In the genomic region with DNA sequence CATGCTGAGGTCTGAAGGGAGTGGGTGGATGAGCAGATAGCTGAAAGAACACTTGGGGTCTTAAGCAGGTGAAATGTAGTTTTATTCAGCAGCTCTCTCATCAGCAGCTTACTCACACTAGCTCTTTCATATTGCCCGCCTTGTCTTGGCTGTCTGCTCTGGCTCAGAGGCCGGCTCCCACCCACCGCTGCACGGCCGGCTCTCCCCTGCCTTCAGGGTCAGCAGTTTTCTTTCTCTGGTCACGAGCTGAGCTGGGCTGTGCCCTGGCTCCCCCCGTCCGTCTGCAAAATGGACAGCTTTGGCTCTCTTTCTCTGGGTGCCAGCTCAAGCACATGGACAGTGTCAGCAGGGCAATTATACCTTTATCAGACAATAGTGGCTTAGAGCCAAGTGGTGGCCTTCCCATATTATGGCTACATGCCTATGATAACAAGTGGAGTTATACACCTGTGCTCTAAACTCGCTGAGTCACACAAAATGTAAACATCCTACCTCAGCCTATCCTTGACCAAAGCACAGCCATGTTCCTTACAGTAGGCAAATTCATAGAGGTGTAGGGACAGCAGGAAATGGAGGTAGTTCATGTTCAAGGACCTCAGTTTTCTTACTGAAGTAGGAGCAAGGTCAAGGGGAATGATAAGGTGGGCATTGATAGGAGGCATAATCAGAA, we compare ENCODE assay signal across 19 cellular contexts.
"Had no signal": no experiment of that assay in that cellular context is flagged by ENCODE, and none has a peak within 500 bp of the region (broad histone marks: within the 10 kb centered on the region; RNA-seq: fewer than 3 reads in every experiment).

No MANE protein-coding gene starts in this region.

- H2AFZ ChIP-seq: neural progenitor cell had no signal

- H3K9me3 ChIP-seq: heart left ventricle, left lung, lower lobe of right lung, pancreas had no signal

- FAIRE-seq: frontal cortex, islet of Langerhans, pancreas had no signal

- H3K36me3 ChIP-seq: heart left ventricle, left lung, lower lobe of right lung, neural progenitor cell, pancreas had no signal

- H3K4me2 ChIP-seq: neural progenitor cell, smooth muscle cell had no signal

- DNase-seq: cortex of kidney; dorsolateral prefrontal cortex; effector CD8-positive, alpha-beta T cell; heart left ventricle; hippocampal formation; kidney glomerular epithelial cell; lower lobe of right lung; nucleus accumbens; right cardiac atrium; stimulated activated CD4-positive, alpha-beta T cell treated with anti-CD3 and anti-CD28 coated beads, Interleukin-2, amount 100 ng/mL, for 48 hours; stimulated activated naive CD4-positive, alpha-beta T cell treated with Interleukin-2 at 50 U/mL for 16 hours; trophoblast cell had no signal

- H3K27me3 ChIP-seq: dorsolateral prefrontal cortex, heart left ventricle, left lung, neural progenitor cell, pancreas had no signal

- H3K4me3 ChIP-seq: dorsolateral prefrontal cortex, heart left ventricle, left lung, lower lobe of right lung, neural progenitor cell, pancreas, smooth muscle cell had no signal

- ATAC-seq: heart left ventricle; left lung; lower lobe of right lung; natural killer cell treated with Interleukin-12 subunit alpha and Interleukin-12 subunit beta and Interleukin-15 and Interleukin-18, amount 100 ng/mL, for 72 hours; pancreas; right cardiac atrium had no signal

- H3K4me1 ChIP-seq: heart left ventricle, left lung, lower lobe of right lung, neural progenitor cell, pancreas had no signal

- H3K27ac ChIP-seq: dorsolateral prefrontal cortex, heart left ventricle, left lung, lower lobe of right lung, neural progenitor cell, pancreas had no signal

- H3K9ac ChIP-seq: neural progenitor cell had no signal
